In the genomic region with DNA sequence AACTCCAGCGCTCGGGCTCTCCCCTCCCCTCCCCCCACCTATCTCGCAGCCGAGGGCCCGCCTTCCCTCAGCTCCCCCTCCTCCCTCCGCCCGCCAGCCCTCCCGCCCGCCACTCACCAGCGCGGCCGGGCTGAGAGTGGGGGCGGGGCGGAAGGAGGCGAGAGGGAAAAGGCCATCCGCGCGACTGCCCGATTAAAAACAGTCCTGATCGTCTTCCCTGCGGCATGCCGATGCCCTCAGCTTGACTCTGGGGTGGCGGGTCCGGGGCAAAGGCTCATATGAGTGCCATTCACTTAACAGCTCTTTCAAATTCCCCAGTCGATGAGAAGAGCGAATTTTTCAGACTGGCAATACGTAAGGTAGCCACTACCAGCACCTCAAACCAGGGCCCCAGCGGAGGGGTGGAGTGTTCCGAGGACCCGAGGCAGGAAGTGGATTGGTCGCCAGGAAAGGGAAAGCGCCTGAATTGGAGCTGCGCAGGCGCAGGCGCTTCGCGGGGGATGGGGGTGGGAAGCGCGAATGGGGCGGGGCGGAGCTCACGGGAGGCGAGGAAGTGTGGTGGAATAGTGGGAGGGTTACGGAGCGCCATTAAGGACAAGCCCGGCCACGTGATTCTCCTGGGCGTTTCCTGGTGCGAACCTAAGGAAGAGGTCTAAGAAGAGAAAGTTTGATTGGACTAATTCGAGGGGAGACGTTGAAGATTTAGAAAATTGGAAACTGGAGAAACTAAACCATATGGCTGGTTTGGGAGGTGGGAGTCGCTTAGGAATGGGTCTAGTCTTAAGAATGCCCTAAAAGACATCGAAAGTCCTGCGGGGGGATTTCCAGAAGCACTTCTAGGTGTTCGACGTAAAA, we compare ENCODE assay signal across 1 cellular context.
TF ChIP-seq lines count a peak whose summit lies in the region.

A gene with protein sequence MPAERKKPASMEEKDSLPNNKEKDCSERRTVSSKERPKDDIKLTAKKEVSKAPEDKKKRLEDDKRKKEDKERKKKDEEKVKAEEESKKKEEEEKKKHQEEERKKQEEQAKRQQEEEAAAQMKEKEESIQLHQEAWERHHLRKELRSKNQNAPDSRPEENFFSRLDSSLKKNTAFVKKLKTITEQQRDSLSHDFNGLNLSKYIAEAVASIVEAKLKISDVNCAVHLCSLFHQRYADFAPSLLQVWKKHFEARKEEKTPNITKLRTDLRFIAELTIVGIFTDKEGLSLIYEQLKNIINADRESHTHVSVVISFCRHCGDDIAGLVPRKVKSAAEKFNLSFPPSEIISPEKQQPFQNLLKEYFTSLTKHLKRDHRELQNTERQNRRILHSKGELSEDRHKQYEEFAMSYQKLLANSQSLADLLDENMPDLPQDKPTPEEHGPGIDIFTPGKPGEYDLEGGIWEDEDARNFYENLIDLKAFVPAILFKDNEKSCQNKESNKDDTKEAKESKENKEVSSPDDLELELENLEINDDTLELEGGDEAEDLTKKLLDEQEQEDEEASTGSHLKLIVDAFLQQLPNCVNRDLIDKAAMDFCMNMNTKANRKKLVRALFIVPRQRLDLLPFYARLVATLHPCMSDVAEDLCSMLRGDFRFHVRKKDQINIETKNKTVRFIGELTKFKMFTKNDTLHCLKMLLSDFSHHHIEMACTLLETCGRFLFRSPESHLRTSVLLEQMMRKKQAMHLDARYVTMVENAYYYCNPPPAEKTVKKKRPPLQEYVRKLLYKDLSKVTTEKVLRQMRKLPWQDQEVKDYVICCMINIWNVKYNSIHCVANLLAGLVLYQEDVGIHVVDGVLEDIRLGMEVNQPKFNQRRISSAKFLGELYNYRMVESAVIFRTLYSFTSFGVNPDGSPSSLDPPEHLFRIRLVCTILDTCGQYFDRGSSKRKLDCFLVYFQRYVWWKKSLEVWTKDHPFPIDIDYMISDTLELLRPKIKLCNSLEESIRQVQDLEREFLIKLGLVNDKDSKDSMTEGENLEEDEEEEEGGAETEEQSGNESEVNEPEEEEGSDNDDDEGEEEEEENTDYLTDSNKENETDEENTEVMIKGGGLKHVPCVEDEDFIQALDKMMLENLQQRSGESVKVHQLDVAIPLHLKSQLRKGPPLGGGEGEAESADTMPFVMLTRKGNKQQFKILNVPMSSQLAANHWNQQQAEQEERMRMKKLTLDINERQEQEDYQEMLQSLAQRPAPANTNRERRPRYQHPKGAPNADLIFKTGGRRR (minus strand): TSS at position 13 of the 855 bp plus-strand sequence. CDS start 7,386 bp downstream, outside the sequence.

TF ChIP-seq in HepG2, 621 proteins besides CTCF, POLR2A, EP300 and RAD21 (continued from another document and continues in another):
- TF ChIP-seq, protein P1, sequence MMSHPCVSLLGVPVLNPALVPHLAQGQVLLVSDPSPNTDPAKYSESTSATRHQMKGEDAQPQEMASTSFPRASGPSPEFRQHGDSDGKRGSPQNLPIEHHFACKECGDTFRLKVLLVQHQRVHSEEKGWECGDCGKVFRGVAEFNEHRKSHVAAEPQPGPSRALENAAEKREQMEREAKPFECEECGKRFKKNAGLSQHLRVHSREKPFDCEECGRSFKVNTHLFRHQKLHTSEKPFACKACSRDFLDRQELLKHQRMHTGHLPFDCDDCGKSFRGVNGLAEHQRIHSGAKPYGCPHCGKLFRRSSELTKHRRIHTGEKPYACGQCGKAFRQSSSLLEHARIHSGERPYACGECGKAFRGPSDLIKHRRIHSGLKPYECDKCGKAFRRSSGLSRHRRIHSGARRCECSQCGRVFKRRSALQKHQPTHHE (CRISPR knock-in tag; IDR thresholded peaks at IDR 0.05; ENCODE audit: borderline replicate concordance), result 0 out of 2 replicates have a peak, but pooled peaks have one; percentile 45
- TF ChIP-seq MAZ (IDR thresholded peaks at IDR 0.05; ENCODE audit: borderline replicate concordance, low read depth, low read length), result peak; percentile 58; the same call in 1 of the 2 replicates
- peak; percentile 52; the same call in 1 of the 2 replicates for TF ChIP-seq MAZ (CRISPR knock-in tag; IDR thresholded peaks at IDR 0.05; ENCODE audit: low read depth)
- TF ChIP-seq, protein P2, sequence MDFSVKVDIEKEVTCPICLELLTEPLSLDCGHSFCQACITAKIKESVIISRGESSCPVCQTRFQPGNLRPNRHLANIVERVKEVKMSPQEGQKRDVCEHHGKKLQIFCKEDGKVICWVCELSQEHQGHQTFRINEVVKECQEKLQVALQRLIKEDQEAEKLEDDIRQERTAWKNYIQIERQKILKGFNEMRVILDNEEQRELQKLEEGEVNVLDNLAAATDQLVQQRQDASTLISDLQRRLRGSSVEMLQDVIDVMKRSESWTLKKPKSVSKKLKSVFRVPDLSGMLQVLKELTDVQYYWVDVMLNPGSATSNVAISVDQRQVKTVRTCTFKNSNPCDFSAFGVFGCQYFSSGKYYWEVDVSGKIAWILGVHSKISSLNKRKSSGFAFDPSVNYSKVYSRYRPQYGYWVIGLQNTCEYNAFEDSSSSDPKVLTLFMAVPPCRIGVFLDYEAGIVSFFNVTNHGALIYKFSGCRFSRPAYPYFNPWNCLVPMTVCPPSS (IDR thresholded peaks at IDR 0.05), result no peak
- TF ChIP-seq, protein P3, sequence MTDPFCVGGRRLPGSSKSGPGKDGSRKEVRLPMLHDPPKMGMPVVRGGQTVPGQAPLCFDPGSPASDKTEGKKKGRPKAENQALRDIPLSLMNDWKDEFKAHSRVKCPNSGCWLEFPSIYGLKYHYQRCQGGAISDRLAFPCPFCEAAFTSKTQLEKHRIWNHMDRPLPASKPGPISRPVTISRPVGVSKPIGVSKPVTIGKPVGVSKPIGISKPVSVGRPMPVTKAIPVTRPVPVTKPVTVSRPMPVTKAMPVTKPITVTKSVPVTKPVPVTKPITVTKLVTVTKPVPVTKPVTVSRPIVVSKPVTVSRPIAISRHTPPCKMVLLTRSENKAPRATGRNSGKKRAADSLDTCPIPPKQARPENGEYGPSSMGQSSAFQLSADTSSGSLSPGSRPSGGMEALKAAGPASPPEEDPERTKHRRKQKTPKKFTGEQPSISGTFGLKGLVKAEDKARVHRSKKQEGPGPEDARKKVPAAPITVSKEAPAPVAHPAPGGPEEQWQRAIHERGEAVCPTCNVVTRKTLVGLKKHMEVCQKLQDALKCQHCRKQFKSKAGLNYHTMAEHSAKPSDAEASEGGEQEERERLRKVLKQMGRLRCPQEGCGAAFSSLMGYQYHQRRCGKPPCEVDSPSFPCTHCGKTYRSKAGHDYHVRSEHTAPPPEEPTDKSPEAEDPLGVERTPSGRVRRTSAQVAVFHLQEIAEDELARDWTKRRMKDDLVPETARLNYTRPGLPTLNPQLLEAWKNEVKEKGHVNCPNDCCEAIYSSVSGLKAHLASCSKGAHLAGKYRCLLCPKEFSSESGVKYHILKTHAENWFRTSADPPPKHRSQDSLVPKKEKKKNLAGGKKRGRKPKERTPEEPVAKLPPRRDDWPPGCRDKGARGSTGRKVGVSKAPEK (CRISPR knock-in tag; IDR thresholded peaks at IDR 0.05; ENCODE audit: borderline replicate concordance), result no peak
- peak; percentile 93 for TF ChIP-seq ELF1 (CRISPR knock-in tag; IDR thresholded peaks at IDR 0.05)
- TF ChIP-seq ZNF556 (CRISPR knock-in tag; IDR thresholded peaks at IDR 0.05; ENCODE audit: borderline replicate concordance), result peak; percentile 62; the same call in 1 of the 2 replicates
- no peak for TF ChIP-seq ZNF891 (CRISPR knock-in tag; IDR thresholded peaks at IDR 0.05)
- TF ChIP-seq, protein P4, sequence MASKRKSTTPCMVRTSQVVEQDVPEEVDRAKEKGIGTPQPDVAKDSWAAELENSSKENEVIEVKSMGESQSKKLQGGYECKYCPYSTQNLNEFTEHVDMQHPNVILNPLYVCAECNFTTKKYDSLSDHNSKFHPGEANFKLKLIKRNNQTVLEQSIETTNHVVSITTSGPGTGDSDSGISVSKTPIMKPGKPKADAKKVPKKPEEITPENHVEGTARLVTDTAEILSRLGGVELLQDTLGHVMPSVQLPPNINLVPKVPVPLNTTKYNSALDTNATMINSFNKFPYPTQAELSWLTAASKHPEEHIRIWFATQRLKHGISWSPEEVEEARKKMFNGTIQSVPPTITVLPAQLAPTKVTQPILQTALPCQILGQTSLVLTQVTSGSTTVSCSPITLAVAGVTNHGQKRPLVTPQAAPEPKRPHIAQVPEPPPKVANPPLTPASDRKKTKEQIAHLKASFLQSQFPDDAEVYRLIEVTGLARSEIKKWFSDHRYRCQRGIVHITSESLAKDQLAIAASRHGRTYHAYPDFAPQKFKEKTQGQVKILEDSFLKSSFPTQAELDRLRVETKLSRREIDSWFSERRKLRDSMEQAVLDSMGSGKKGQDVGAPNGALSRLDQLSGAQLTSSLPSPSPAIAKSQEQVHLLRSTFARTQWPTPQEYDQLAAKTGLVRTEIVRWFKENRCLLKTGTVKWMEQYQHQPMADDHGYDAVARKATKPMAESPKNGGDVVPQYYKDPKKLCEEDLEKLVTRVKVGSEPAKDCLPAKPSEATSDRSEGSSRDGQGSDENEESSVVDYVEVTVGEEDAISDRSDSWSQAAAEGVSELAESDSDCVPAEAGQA (IDR thresholded peaks at IDR 0.05; ENCODE audit: low read depth), result 0 out of 2 replicates have a peak, but pooled peaks have one; percentile 12
- TF ChIP-seq, protein P4 (CRISPR knock-in tag; IDR thresholded peaks at IDR 0.05; ENCODE audit: borderline replicate concordance), result no peak
- TF ChIP-seq SALL2 (CRISPR knock-in tag; IDR thresholded peaks at IDR 0.05), result peak; percentile 69; the same call in 1 of the 2 replicates
- no peak for TF ChIP-seq GFI1 (CRISPR knock-in tag; IDR thresholded peaks at IDR 0.05; ENCODE audit: borderline replicate concordance)
- 0 out of 2 replicates have a peak, but pooled peaks have one; percentile 10 for TF ChIP-seq SOX5 (CRISPR knock-in tag; IDR thresholded peaks at IDR 0.05; ENCODE audit: borderline replicate concordance)
- TF ChIP-seq GATAD2A (CRISPR knock-in tag; IDR thresholded peaks at IDR 0.05), result peak; percentile 11; the same call in 1 of the 2 replicates
- TF ChIP-seq, protein P5, sequence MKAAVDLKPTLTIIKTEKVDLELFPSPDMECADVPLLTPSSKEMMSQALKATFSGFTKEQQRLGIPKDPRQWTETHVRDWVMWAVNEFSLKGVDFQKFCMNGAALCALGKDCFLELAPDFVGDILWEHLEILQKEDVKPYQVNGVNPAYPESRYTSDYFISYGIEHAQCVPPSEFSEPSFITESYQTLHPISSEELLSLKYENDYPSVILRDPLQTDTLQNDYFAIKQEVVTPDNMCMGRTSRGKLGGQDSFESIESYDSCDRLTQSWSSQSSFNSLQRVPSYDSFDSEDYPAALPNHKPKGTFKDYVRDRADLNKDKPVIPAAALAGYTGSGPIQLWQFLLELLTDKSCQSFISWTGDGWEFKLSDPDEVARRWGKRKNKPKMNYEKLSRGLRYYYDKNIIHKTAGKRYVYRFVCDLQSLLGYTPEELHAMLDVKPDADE (CRISPR knock-in tag; IDR thresholded peaks at IDR 0.05), result no peak
- TF ChIP-seq, protein P6, sequence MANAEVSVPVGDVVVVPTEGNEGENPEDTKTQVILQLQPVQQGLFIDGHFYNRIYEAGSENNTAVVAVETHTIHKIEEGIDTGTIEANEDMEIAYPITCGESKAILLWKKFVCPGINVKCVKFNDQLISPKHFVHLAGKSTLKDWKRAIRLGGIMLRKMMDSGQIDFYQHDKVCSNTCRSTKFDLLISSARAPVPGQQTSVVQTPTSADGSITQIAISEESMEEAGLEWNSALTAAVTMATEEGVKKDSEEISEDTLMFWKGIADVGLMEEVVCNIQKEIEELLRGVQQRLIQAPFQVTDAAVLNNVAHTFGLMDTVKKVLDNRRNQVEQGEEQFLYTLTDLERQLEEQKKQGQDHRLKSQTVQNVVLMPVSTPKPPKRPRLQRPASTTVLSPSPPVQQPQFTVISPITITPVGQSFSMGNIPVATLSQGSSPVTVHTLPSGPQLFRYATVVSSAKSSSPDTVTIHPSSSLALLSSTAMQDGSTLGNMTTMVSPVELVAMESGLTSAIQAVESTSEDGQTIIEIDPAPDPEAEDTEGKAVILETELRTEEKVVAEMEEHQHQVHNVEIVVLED (CRISPR knock-in tag; IDR thresholded peaks at IDR 0.05; ENCODE audit: borderline replicate concordance), result peak; percentile 46
- TF ChIP-seq, protein P7, sequence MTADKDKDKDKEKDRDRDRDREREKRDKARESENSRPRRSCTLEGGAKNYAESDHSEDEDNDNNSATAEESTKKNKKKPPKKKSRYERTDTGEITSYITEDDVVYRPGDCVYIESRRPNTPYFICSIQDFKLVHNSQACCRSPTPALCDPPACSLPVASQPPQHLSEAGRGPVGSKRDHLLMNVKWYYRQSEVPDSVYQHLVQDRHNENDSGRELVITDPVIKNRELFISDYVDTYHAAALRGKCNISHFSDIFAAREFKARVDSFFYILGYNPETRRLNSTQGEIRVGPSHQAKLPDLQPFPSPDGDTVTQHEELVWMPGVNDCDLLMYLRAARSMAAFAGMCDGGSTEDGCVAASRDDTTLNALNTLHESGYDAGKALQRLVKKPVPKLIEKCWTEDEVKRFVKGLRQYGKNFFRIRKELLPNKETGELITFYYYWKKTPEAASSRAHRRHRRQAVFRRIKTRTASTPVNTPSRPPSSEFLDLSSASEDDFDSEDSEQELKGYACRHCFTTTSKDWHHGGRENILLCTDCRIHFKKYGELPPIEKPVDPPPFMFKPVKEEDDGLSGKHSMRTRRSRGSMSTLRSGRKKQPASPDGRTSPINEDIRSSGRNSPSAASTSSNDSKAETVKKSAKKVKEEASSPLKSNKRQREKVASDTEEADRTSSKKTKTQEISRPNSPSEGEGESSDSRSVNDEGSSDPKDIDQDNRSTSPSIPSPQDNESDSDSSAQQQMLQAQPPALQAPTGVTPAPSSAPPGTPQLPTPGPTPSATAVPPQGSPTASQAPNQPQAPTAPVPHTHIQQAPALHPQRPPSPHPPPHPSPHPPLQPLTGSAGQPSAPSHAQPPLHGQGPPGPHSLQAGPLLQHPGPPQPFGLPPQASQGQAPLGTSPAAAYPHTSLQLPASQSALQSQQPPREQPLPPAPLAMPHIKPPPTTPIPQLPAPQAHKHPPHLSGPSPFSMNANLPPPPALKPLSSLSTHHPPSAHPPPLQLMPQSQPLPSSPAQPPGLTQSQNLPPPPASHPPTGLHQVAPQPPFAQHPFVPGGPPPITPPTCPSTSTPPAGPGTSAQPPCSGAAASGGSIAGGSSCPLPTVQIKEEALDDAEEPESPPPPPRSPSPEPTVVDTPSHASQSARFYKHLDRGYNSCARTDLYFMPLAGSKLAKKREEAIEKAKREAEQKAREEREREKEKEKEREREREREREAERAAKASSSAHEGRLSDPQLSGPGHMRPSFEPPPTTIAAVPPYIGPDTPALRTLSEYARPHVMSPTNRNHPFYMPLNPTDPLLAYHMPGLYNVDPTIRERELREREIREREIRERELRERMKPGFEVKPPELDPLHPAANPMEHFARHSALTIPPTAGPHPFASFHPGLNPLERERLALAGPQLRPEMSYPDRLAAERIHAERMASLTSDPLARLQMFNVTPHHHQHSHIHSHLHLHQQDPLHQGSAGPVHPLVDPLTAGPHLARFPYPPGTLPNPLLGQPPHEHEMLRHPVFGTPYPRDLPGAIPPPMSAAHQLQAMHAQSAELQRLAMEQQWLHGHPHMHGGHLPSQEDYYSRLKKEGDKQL (CRISPR knock-in tag; IDR thresholded peaks at IDR 0.05; ENCODE audit: low read depth), result 0 out of 2 replicates have a peak, but pooled peaks have one; percentile 17
- no peak for TF ChIP-seq ZNF850 (CRISPR knock-in tag; conservative IDR thresholded peaks at IDR 0.05)
